In genomic region chr18:4374564-4374963, GRCh38 we compare ENCODE assay signal across 28 cellular contexts.
"Had no signal": no experiment of that assay in that cellular context is flagged by ENCODE, and none has a peak within 500 bp of the region (broad histone marks: within the 10 kb centered on the region; RNA-seq: fewer than 3 reads in every experiment).

No MANE protein-coding gene starts in this region.

- ATAC-seq: effector memory CD8-positive, alpha-beta T cell; esophagus mucosa; foreskin keratinocyte; gastrocnemius medialis; gastroesophageal sphincter; heart left ventricle; heart right ventricle had no signal

- H3K4me3 ChIP-seq: colonic mucosa, coronary artery, dorsolateral prefrontal cortex, esophagus muscularis mucosa, esophagus squamous epithelium, gastrocnemius medialis, gastroesophageal sphincter, heart left ventricle, heart right ventricle had no signal

- H3K27ac ChIP-seq: colonic mucosa, coronary artery, dorsolateral prefrontal cortex, epithelial cell of prostate, esophagus muscularis mucosa, esophagus squamous epithelium, foreskin keratinocyte, gastrocnemius medialis, gastroesophageal sphincter, heart left ventricle, heart right ventricle had no signal

- H3K9me3 ChIP-seq: colonic mucosa, esophagus muscularis mucosa, esophagus squamous epithelium, gastrocnemius medialis, gastroesophageal sphincter, heart left ventricle had no signal

- H3K27me3 ChIP-seq: colonic mucosa, dorsolateral prefrontal cortex, esophagus muscularis mucosa, esophagus squamous epithelium, foreskin keratinocyte, gastrocnemius medialis, gastroesophageal sphincter, heart left ventricle, heart right ventricle had no signal

- FAIRE-seq: colon, endometrium, endothelial cell of umbilical vein, frontal cortex had no signal

- H3K36me3 ChIP-seq: colonic mucosa, esophagus muscularis mucosa, esophagus squamous epithelium, gastrocnemius medialis, gastroesophageal sphincter, heart left ventricle, heart right ventricle had no signal

- DNase-seq: colonic mucosa; cortex of kidney; dermis blood vessel endothelial cell; dorsolateral prefrontal cortex; effector CD4-positive, alpha-beta T cell; effector CD8-positive, alpha-beta T cell; effector memory CD4-positive, alpha-beta T cell; effector memory CD8-positive, alpha-beta T cell; endodermal cell; erythroblast; esophagus squamous epithelium; foreskin fibroblast; foreskin keratinocyte; foreskin melanocyte; gastrocnemius medialis; glutamatergic neuron; head of caudate nucleus; heart left ventricle; heart right ventricle had no signal

- H3K4me1 ChIP-seq: colonic mucosa, esophagus muscularis mucosa, esophagus squamous epithelium, foreskin keratinocyte, gastrocnemius medialis, gastroesophageal sphincter, heart left ventricle, heart right ventricle had no signal
